Comparison of ENCODE assay signal across 15 cellular contexts in the genomic region with DNA sequence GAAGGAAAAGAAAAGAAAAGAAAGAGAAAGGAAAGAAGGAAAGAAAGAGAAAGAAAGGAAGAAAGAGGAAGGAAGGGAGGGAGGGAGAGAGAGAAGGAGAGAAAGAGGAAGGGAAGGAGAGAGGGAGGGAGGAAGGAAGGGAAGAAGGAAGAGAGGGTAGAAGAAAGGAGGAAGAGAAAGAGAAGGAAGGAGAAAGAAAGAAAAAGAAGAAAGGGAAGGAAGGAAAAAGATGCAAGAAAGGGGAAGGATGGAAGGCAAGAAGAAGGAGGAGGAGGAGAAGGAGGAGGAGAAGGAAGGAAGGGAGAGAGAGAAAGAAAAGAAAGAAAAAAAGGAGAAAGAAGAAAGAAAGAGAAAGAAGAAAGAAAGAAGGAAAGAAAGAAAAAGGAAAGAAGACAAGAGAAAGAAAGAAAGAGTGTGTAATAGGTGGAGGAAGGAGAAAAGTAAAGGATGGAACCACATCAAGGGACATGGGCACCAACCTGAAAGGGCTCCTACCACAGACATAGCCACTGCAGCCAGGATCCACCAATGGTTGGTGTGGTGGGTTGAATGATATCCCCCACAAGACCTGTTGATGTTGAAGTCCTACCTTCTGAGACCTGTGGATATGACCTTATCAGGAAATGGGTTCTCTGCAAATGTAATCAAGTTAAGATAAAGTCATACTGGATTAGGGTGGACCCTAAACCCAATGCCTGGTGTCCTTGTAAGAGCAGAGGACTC.
A peak's percentile ranks its signal among the peaks of the same experiment; 100 is the strongest.
DNase-seq lines count a peak whose midpoint lies in the region; ATAC-seq, FAIRE-seq and TF ChIP-seq lines count a peak whose summit lies in the region.
"Had no signal": no experiment of that assay in that cellular context is flagged by ENCODE, and none has a peak within 500 bp of the region (broad histone marks: within the 10 kb centered on the region; RNA-seq: fewer than 3 reads in every experiment).

No MANE protein-coding gene starts in this region.

- no peaks in the 10 kb centered on the region for H3K9me3 ChIP-seq in HepG2 (ENCODE audit: low read length)
- H3K9me3 ChIP-seq in right lobe of liver, result no peaks in the 10 kb centered on the region
- no peaks in the 10 kb centered on the region for H3K9me3 ChIP-seq in T-helper 17 cell (ENCODE audit: control insufficient read depth, low read length, poor library complexity, severe bottlenecking)
- H3K9me3 ChIP-seq: Caco-2 had no signal

- H3K9me3 Mint-ChIP-seq in effector memory CD8-positive, alpha-beta T cell, result no peaks in the 10 kb centered on the region
- H3K9me3 Mint-ChIP-seq: CD8-positive, alpha-beta memory T cell had no signal

- BruUV-seq in HepG2 (replicated peaks; lab: Mats Ljungman, UMichigan), result no TSS peak

- no peaks in the 10 kb centered on the region for H3K36me3 Mint-ChIP-seq in T-helper 17 cell (ENCODE audit: low read depth)
- H3K36me3 Mint-ChIP-seq in effector memory CD8-positive, alpha-beta T cell (ENCODE audit: insufficient read depth), result no peaks in the 10 kb centered on the region

- no peak for FAIRE-seq in HepG2 (lab: Jason Lieb, UNC)
- FAIRE-seq: A204.1 had no signal

- DNase-seq in HepG2 (ENCODE audit: low spot score) (no peak), right lobe of liver (no peak), T-helper 17 cell (no peak), HK-2 (ENCODE audit: unreplicated experiment) (no peak), Kasumi-1 (lab: John Stamatoyannopoulos, UW) (no peak)
- no peak for DNase-seq in effector memory CD8-positive, alpha-beta T cell
- DNase-seq: C1 segment of cervical spinal cord; Caco-2; CD8-positive, alpha-beta memory T cell; GF-D8; H7 had no signal

- TF ChIP-seq POLR2A in HepG2 (IDR thresholded peaks at IDR 0.05; ENCODE audit: insufficient read depth in 1 of 2, low read depth in 2 of 2, low read length in 2 of 2) (no peak), right lobe of liver (IDR thresholded peaks at IDR 0.05) (no peak)

- H3K27me3 ChIP-seq in HepG2 (ENCODE audit: control insufficient read depth in 1 of 2, insufficient read depth in 2 of 2, low read length in 2 of 2) (no peaks in the 10 kb centered on the region), right lobe of liver (no peaks in the 10 kb centered on the region)

- H2AFZ ChIP-seq in HepG2 (ENCODE audit: low read length), result no peak overlapping the region
- H2AFZ ChIP-seq: GM23338 had no signal

- H3K4me1 Mint-ChIP-seq in T-helper 17 cell, result peaks cover 8% of the 10 kb centered on the region
- peaks cover 4 to 14% of the 10 kb centered on the region in 2 donors for H3K4me1 Mint-ChIP-seq in effector memory CD8-positive, alpha-beta T cell (ENCODE audit: low read depth in 2 of 2)

- CTCF ChIA-PET in HepG2 (lab: Yijun Ruan, JAX; ENCODE audit: low intra/inter-chr PET ratio, low total read pairs), result no interaction called here

- intact Hi-C loops in HepG2 (cut with micrococcal nuclease; ENCODE audit: unreplicated experiment), result no loop called here
- intact Hi-C loops in right lobe of liver (cut with DNase I), result loop anchor here (10.0 kb wide), 1 partner anchor 189 kb away; no protein-coding TSS in a partner anchor

- no peak for TF ChIP-seq RAD21 in HepG2 (CRISPR knock-in tag; IDR thresholded peaks at IDR 0.05)

- ATAC-seq in HepG2 (no peak), right lobe of liver (no peak), T-helper 17 cell (no peak), GM21576 (IDR thresholded peaks at IDR 0.05; ENCODE audit: unreplicated experiment) (no peak)
- no peak for ATAC-seq in effector memory CD8-positive, alpha-beta T cell (replicated peaks)
- ATAC-seq: GM23338 had no signal

- H3K36me3 ChIP-seq in HepG2 (replicated peaks in 1 of 2; ENCODE audit: control insufficient read depth in 1 of 2, insufficient read depth in 2 of 2, low read length in 2 of 2), result 0 out of 5 replicates have a peak, but pooled peaks cover 0 to 4% of the 10 kb centered on the region in 2 experiments
- H3K36me3 ChIP-seq in right lobe of liver, result no peaks in the 10 kb centered on the region

- H3K27ac ChIP-seq in HepG2 (ENCODE audit: extremely low read length, insufficient read depth, low read length) (no peak overlapping the region), right lobe of liver (no peak overlapping the region)

- H3K4me2 ChIP-seq in HepG2 (ENCODE audit: low read depth, low read length), result no peak overlapping the region
- H3K4me2 ChIP-seq: GM23338 had no signal

- H3K4me3 ChIP-seq in HepG2 (replicated peaks in 1 of 3; ENCODE audit: insufficient read depth in 1 of 3, low read depth in 2 of 3, low read length in 3 of 3), result no peak overlapping the region
- no peak overlapping the region for H3K4me3 ChIP-seq in right lobe of liver
- H3K4me3 ChIP-seq: GM23338 had no signal

- H3K79me2 ChIP-seq in HepG2 (ENCODE audit: insufficient read depth, low read length), result no peaks in the 10 kb centered on the region

- H3K4me1 ChIP-seq in HepG2 (ENCODE audit: insufficient read depth, low read length) (peaks cover 18% of the 10 kb centered on the region), right lobe of liver (peaks cover 0 to 17% (median 0%) of the 10 kb centered on the region in 4 donors)

- H3K4me3 Mint-ChIP-seq in T-helper 17 cell, result no peak overlapping the region
- no peak overlapping the region for H3K4me3 Mint-ChIP-seq in effector memory CD8-positive, alpha-beta T cell
- H3K4me3 Mint-ChIP-seq: B cell; CD8-positive, alpha-beta memory T cell; GM23338 had no signal

- H3K9ac ChIP-seq in HepG2 (ENCODE audit: insufficient read depth, low read depth, low read length), result no peak overlapping the region

- in situ Hi-C loops in HepG2 (cut with HindIII; ENCODE audit: extremely low pct_ligation_motif_present, low pct_unique_long_range_greater_than_20kb), result no loop called here

- H4K20me1 ChIP-seq in HepG2 (ENCODE audit: insufficient read depth, low read length), result no peaks in the 10 kb centered on the region

- no peak for TF ChIP-seq CTCF in HepG2 (CRISPR knock-in tag; IDR thresholded peaks at IDR 0.05)
- no peak for TF ChIP-seq CTCF in right lobe of liver (IDR thresholded peaks at IDR 0.05)

- H3K27me3 Mint-ChIP-seq in T-helper 17 cell, result no peaks in the 10 kb centered on the region
- no peaks in the 10 kb centered on the region for H3K27me3 Mint-ChIP-seq in effector memory CD8-positive, alpha-beta T cell
- H3K27me3 Mint-ChIP-seq: CD8-positive, alpha-beta memory T cell had no signal

- TF ChIP-seq EP300 in HepG2 (IDR thresholded peaks at IDR 0.05; ENCODE audit: low read depth in 2 of 2, low read length in 2 of 2) (no peak), HepG2 (CRISPR knock-in tag; IDR thresholded peaks at IDR 0.05; ENCODE audit: borderline replicate concordance) (no peak)

- POLR2A ChIA-PET in HepG2 (lab: Yijun Ruan, JAX), result no interaction called here

- peak overlapping the region; percentile 63 for H3K27ac Mint-ChIP-seq in T-helper 17 cell
- H3K27ac Mint-ChIP-seq in effector memory CD8-positive, alpha-beta T cell, result peak overlapping the region; percentile 22 to 64
- H3K27ac Mint-ChIP-seq: B cell had no signal

TF ChIP-seq in HepG2, 621 proteins besides CTCF, POLR2A, EP300 and RAD21:
- TF ChIP-seq ATF7 (IDR thresholded peaks at IDR 0.05) (no peak), ATF7 (CRISPR knock-in tag; IDR thresholded peaks at IDR 0.05) (no peak), ZMAT3 (CRISPR knock-in tag; conservative IDR thresholded peaks at IDR 0.05) (no peak)
- TF ChIP-seq, protein P1, sequence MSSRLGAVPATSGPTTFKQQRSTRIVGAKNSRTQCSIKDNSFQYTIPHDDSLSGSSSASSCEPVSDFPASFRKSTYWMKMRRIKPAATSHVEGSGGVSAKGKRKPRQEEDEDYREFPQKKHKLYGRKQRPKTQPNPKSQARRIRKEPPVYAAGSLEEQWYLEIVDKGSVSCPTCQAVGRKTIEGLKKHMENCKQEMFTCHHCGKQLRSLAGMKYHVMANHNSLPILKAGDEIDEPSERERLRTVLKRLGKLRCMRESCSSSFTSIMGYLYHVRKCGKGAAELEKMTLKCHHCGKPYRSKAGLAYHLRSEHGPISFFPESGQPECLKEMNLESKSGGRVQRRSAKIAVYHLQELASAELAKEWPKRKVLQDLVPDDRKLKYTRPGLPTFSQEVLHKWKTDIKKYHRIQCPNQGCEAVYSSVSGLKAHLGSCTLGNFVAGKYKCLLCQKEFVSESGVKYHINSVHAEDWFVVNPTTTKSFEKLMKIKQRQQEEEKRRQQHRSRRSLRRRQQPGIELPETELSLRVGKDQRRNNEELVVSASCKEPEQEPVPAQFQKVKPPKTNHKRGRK (CRISPR knock-in tag; IDR thresholded peaks at IDR 0.05), result peak; percentile 83; the same call in 1 of the 2 replicates
